In genomic region chr7:100889761-100890639, GRCh38 we compare ENCODE assay signal across 8 cellular contexts. TPM values are rescaled to one million over a fixed set of nuclear protein-coding genes. Genes with fewer than 3 reads are reported as not detected.
DNase-seq lines count a peak whose midpoint lies in the region; ATAC-seq and TF ChIP-seq lines count a peak whose summit lies in the region.

No MANE protein-coding gene starts in this region.

- H3K4me3 ChIP-seq in GM12864 (ENCODE audit: low read depth, low read length) (peak overlapping the region; percentile 55), left ventricle myocardium inferior (peak overlapping the region; percentile 80), upper lobe of right lung (peak overlapping the region; percentile 83)

- H3K4me3 Mint-ChIP-seq in T-cell (peak overlapping the region; percentile 79 to 83 (median 81)), progenitor cell of endocrine pancreas (ENCODE audit: low read depth) (peak overlapping the region; percentile 80)

- H3K27ac Mint-ChIP-seq in T-cell, result peak overlapping the region in 1 of 2 donors; percentile 64
- H3K27ac Mint-ChIP-seq in progenitor cell of endocrine pancreas, result peak overlapping the region; percentile 99

- peak overlapping the region; percentile 93 for H3K27ac ChIP-seq in left ventricle myocardium inferior (replicated peaks)
- peak overlapping the region; percentile 88 for H3K27ac ChIP-seq in upper lobe of right lung

- H3K4me1 Mint-ChIP-seq in T-cell, result peaks cover 28 to 50% (median 31%) of the 10 kb centered on the region in 3 donors
- H3K4me1 Mint-ChIP-seq in progenitor cell of endocrine pancreas (ENCODE audit: low read depth), result peaks cover 25% of the 10 kb centered on the region

- DNase-seq in GM12864 (ENCODE audit: low read depth) (peak; percentile 61), NCI-H146 treated with DMSO at 0.1 percent for 48 hours (lab: John Stamatoyannopoulos, UW; ENCODE audit: unreplicated experiment) (peak; percentile 81), T-cell (peak; percentile 81 to 92 (median 87)), amniotic epithelial cell (ENCODE audit: low read depth) (peak; percentile 88), left ventricle myocardium inferior (peak; percentile 94), progenitor cell of endocrine pancreas (ENCODE audit: low spot score, unreplicated experiment) (peak; percentile 85), upper lobe of right lung (peak; percentile 97)

- intact Hi-C loops in left ventricle myocardium inferior (cut with micrococcal nuclease) (no loop called here), upper lobe of right lung (cut with DNase I) (no loop called here)

- H3K9me3 ChIP-seq in left ventricle myocardium inferior (replicated peaks), result no peaks in the 10 kb centered on the region
- H3K9me3 ChIP-seq in upper lobe of right lung, result no peaks in the 10 kb centered on the region

- no peak for TF ChIP-seq CTCF in GM12864 (IDR thresholded peaks at IDR 0.05; ENCODE audit: low read depth, low read length, missing control alignments)
- TF ChIP-seq CTCF in left ventricle myocardium inferior (IDR thresholded peaks at IDR 0.05; ENCODE audit: borderline replicate concordance), result peak; percentile 20
- TF ChIP-seq CTCF in progenitor cell of endocrine pancreas (IDR thresholded peaks at IDR 0.05; ENCODE audit: unreplicated experiment), result peak; percentile 17
- no peak for TF ChIP-seq CTCF in upper lobe of right lung (IDR thresholded peaks at IDR 0.05)

- CTCF ChIA-PET in T-cell (lab: Charles Lee), result interaction anchor here in 1 of 2 donors (0.6 to 1.6 kb wide), 9 partner anchors 11 to 1504 kb away, joined by 3 to 15 read pairs (median 5); partner anchors contain the start of genes POP7, SLC12A9 and SRRT

- H3K27me3 Mint-ChIP-seq in T-cell (peaks cover 17 to 31% of the 10 kb centered on the region in 2 donors), progenitor cell of endocrine pancreas (no peaks in the 10 kb centered on the region)

- peaks cover 27% of the 10 kb centered on the region for H3K27me3 ChIP-seq in left ventricle myocardium inferior (ENCODE audit: low read depth)
- peaks cover 4% of the 10 kb centered on the region for H3K27me3 ChIP-seq in upper lobe of right lung

- H3K36me3 Mint-ChIP-seq in T-cell, result peaks cover 31% of the 10 kb centered on the region
- H3K36me3 Mint-ChIP-seq in progenitor cell of endocrine pancreas (ENCODE audit: insufficient read depth), result peaks cover 24% of the 10 kb centered on the region

- POLR2A ChIA-PET in T-cell (lab: Charles Lee), result interaction anchor here (0.6 to 1.3 kb wide), 7 partner anchors 15 to 1856 kb away, joined by 3 to 21 read pairs (median 3); partner anchors contain the start of genes SRRT (in 2 of the 2) and ZCWPW1 (in 1 of the 2)

- ATAC-seq in HG02759 (IDR thresholded peaks at IDR 0.05; ENCODE audit: unreplicated experiment) (peak; percentile 78), T-cell (replicated peaks in 1 of 4) (peak; percentile 89), upper lobe of right lung (peak; percentile 92)

- H3K9me3 Mint-ChIP-seq in T-cell (no peaks in the 10 kb centered on the region), progenitor cell of endocrine pancreas (ENCODE audit: low read depth) (no peaks in the 10 kb centered on the region)

- H3K4me1 ChIP-seq in left ventricle myocardium inferior (peaks cover 51% of the 10 kb centered on the region), upper lobe of right lung (peaks cover 34% of the 10 kb centered on the region)

- H3K36me3 ChIP-seq in left ventricle myocardium inferior (peaks cover 38% of the 10 kb centered on the region), upper lobe of right lung (peaks cover 36% of the 10 kb centered on the region)

RNA-seq across cellular contexts. Expression of gene UFSP1, which starts 0.5 kb away (rescaled TPM):
- total RNA-seq in T-cell (1 to 10 TPM in 4 of 5 donors, under 1 TPM in 1; 0.50 to 9.0 (median 6.2) TPM), left ventricle myocardium inferior (2.4 TPM), progenitor cell of endocrine pancreas (2.3 and 3.5 TPM in 2 replicates), upper lobe of right lung (3.1 TPM)

RNA-seq across cellular contexts. Expression of gene ACHE, which starts 5.7 kb away (rescaled TPM):
- total RNA-seq in T-cell (under 1 TPM; 0.13 to 0.84 (median 0.44) TPM), left ventricle myocardium inferior (0.49 TPM), progenitor cell of endocrine pancreas (4.0 and 5.1 TPM in 2 replicates), upper lobe of right lung (2.9 TPM)

RNA-seq across cellular contexts. Expression of gene SRRT, which starts 15.1 kb away (rescaled TPM):
- total RNA-seq in T-cell (100 to 1,000 TPM; 224 to 308 (median 243) TPM), left ventricle myocardium inferior (51.3 TPM), progenitor cell of endocrine pancreas (293 and 302 TPM in 2 replicates), upper lobe of right lung (105 TPM)

RNA-seq across cellular contexts. Expression of gene TRIP6, which starts 22.8 kb away (rescaled TPM):
- total RNA-seq in T-cell, result 10 to 100 TPM in 2 of 5 donors, 1 to 10 TPM in 3; 5.6 to 14.6 (median 8.8) TPM
- 11.7 TPM for total RNA-seq in left ventricle myocardium inferior
- total RNA-seq in progenitor cell of endocrine pancreas, result 76.9 and 87.0 TPM in 2 replicates
- 65.3 TPM for total RNA-seq in upper lobe of right lung

RNA-seq across cellular contexts. Expression of gene SLC12A9, which starts 37.5 kb away (rescaled TPM):
- total RNA-seq in T-cell, result 10 to 100 TPM; 49.9 to 72.6 (median 70.2) TPM
- total RNA-seq in left ventricle myocardium inferior, result 10.9 TPM
- total RNA-seq in progenitor cell of endocrine pancreas, result 57.9 and 62.6 TPM in 2 replicates
- total RNA-seq in upper lobe of right lung, result 39.2 TPM

Comparison
In these comparisons a context has a peak if more than half of its experiments do, and no peak if none do; other contexts are left out.
1. Peak in every context shown above with its lines: DNase-seq, ATAC-seq, H3K4me3 ChIP-seq and H3K27ac ChIP-seq.
2. CTCF ChIP-seq: peak in left ventricle myocardium inferior (single experiment) and progenitor cell of endocrine pancreas (single experiment); none in GM12864 (single experiment) and upper lobe of right lung (single experiment).